ENCODE assay signal across 2 cellular contexts in the genomic region with DNA sequence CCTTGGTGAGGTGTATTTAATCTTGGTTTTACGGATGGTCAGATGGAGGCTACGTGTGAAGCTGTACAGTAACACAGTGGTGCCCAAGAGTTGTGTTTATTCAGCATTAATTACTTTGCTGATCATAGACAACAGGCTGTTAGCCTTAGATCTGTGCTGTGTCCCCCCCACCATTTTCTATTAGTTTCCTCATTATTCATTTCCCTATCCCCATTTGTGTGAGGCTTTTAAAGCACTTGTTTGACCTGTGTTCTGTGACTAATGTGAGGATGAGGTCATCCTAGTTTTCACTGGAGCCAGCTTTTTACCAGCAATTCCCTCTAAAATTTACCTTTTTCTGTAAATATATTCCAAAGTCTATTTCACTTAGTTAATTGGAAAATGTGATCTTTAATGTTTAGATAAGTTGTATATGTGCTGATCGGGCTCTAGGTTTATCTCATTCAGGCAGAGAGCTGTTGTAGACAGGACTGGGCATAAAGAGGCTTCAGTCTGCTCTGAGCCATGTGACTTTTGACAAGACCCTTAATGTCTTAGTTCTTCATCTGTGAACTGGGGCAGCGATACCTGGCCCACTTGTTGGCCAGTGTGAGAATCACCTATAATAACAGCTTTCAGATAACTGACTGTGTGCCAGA.
TF ChIP-seq lines count a peak whose summit lies in the region.

No MANE protein-coding gene starts in this region.

TF ChIP-seq in SK-N-SH, 30 proteins besides CTCF, POLR2A, EP300 and RAD21:
- TF ChIP-seq FOXM1 (IDR thresholded peaks at IDR 0.05; ENCODE audit: low read depth) (no peak), FOSL2 (IDR thresholded peaks at IDR 0.05; ENCODE audit: borderline replicate concordance, low read depth) (peak; percentile 10; the same call in 1 of the 2 replicates)

TF ChIP-seq in SK-N-SH treated with all-trans-retinoic acid at 6 μM for 48 hours, 23 proteins besides CTCF, POLR2A, EP300 and RAD21:
- TF ChIP-seq, protein P1, sequence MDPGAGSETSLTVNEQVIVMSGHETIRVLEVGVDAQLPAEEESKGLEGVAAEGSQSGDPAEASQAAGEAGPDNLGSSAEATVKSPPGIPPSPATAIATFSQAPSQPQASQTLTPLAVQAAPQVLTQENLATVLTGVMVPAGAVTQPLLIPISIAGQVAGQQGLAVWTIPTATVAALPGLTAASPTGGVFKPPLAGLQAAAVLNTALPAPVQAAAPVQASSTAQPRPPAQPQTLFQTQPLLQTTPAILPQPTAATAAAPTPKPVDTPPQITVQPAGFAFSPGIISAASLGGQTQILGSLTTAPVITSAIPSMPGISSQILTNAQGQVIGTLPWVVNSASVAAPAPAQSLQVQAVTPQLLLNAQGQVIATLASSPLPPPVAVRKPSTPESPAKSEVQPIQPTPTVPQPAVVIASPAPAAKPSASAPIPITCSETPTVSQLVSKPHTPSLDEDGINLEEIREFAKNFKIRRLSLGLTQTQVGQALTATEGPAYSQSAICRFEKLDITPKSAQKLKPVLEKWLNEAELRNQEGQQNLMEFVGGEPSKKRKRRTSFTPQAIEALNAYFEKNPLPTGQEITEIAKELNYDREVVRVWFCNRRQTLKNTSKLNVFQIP (CRISPR knock-in tag; IDR thresholded peaks at IDR 0.05; ENCODE audit: borderline replicate concordance, low read depth): no peak
- TF ChIP-seq, protein P2, sequence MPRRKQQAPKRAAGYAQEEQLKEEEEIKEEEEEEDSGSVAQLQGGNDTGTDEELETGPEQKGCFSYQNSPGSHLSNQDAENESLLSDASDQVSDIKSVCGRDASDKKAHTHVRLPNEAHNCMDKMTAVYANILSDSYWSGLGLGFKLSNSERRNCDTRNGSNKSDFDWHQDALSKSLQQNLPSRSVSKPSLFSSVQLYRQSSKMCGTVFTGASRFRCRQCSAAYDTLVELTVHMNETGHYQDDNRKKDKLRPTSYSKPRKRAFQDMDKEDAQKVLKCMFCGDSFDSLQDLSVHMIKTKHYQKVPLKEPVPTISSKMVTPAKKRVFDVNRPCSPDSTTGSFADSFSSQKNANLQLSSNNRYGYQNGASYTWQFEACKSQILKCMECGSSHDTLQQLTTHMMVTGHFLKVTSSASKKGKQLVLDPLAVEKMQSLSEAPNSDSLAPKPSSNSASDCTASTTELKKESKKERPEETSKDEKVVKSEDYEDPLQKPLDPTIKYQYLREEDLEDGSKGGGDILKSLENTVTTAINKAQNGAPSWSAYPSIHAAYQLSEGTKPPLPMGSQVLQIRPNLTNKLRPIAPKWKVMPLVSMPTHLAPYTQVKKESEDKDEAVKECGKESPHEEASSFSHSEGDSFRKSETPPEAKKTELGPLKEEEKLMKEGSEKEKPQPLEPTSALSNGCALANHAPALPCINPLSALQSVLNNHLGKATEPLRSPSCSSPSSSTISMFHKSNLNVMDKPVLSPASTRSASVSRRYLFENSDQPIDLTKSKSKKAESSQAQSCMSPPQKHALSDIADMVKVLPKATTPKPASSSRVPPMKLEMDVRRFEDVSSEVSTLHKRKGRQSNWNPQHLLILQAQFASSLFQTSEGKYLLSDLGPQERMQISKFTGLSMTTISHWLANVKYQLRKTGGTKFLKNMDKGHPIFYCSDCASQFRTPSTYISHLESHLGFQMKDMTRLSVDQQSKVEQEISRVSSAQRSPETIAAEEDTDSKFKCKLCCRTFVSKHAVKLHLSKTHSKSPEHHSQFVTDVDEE (CRISPR knock-in tag; IDR thresholded peaks at IDR 0.05): no peak
- TF ChIP-seq OSR1 (CRISPR knock-in tag; IDR thresholded peaks at IDR 0.05) (no peak), TOX (CRISPR knock-in tag; IDR thresholded peaks at IDR 0.05; ENCODE audit: borderline replicate concordance) (no peak), ZFP3 (CRISPR knock-in tag; IDR thresholded peaks at IDR 0.05) (no peak), ZNF8 (CRISPR knock-in tag; IDR thresholded peaks at IDR 0.05) (no peak), ESRRG (CRISPR knock-in tag; IDR thresholded peaks at IDR 0.05) (no peak), GLIS3 (CRISPR knock-in tag; IDR thresholded peaks at IDR 0.05) (no peak), ARNTL (CRISPR knock-in tag; IDR thresholded peaks at IDR 0.05; ENCODE audit: borderline replicate concordance, low read depth) (no peak), BACH2 (CRISPR knock-in tag; IDR thresholded peaks at IDR 0.05; ENCODE audit: borderline replicate concordance) (no peak), ZFP30 (CRISPR knock-in tag; IDR thresholded peaks at IDR 0.05) (no peak), ZC3H10 (CRISPR knock-in tag; IDR thresholded peaks at IDR 0.05) (no peak), ZNF70 (CRISPR knock-in tag; IDR thresholded peaks at IDR 0.05) (no peak), ISL1 (CRISPR knock-in tag; IDR thresholded peaks at IDR 0.05) (no peak), ZNF565 (CRISPR knock-in tag; conservative IDR thresholded peaks at IDR 0.05; ENCODE audit: low read depth) (no peak)
- TF ChIP-seq, protein P3, sequence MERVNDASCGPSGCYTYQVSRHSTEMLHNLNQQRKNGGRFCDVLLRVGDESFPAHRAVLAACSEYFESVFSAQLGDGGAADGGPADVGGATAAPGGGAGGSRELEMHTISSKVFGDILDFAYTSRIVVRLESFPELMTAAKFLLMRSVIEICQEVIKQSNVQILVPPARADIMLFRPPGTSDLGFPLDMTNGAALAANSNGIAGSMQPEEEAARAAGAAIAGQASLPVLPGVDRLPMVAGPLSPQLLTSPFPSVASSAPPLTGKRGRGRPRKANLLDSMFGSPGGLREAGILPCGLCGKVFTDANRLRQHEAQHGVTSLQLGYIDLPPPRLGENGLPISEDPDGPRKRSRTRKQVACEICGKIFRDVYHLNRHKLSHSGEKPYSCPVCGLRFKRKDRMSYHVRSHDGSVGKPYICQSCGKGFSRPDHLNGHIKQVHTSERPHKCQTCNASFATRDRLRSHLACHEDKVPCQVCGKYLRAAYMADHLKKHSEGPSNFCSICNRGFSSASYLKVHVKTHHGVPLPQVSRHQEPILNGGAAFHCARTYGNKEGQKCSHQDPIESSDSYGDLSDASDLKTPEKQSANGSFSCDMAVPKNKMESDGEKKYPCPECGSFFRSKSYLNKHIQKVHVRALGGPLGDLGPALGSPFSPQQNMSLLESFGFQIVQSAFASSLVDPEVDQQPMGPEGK (CRISPR knock-in tag; IDR thresholded peaks at IDR 0.05; ENCODE audit: borderline replicate concordance): no peak
- TF ChIP-seq, protein P4, sequence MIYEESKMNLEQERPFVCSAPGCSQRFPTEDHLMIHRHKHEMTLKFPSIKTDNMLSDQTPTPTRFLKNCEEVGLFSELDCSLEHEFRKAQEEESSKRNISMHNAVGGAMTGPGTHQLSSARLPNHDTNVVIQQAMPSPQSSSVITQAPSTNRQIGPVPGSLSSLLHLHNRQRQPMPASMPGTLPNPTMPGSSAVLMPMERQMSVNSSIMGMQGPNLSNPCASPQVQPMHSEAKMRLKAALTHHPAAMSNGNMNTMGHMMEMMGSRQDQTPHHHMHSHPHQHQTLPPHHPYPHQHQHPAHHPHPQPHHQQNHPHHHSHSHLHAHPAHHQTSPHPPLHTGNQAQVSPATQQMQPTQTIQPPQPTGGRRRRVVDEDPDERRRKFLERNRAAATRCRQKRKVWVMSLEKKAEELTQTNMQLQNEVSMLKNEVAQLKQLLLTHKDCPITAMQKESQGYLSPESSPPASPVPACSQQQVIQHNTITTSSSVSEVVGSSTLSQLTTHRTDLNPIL (CRISPR knock-in tag; IDR thresholded peaks at IDR 0.05; ENCODE audit: low read depth): no peak
